1 cellular context compared by ENCODE assay signal in the genomic region with DNA sequence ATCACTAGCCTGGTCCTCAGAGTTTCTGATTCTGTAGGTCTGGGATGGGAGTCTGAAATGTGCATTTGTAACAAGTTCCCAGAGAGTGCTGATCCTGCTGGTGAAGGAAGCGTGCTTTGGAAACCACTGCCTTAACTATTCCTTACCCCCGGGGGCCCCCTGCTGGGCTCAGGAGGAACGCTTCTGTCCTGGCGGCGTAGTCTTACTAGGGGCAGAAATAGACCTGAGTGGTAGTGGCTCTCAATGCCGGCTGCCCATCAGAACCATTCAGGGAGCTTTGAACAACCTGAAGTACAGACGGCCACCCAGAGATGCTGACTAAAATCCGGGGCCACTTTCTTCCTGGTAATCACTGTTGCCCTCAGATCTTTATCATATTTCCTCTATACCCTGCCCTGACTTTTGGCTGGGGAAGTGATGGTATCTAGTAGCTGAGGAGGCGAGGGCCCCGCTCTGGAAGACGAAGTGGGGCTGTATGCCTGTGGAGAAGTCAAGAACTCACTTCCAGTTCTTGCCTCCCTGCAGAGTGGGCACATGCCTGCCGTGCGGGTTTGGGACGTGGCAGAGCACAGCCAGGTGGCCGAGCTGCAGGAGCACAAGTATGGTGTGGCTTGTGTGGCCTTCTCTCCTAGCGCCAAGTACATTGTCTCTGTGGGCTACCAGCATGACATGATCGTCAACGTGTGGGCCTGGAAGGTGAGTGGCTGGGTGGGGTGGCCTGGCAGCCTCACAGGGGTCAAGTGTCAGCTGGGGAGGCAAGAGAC.
TF ChIP-seq lines count a peak whose summit lies in the region.

No MANE protein-coding gene starts in this region.

TF ChIP-seq in H1, 55 proteins besides CTCF, POLR2A, EP300 and RAD21:
- TF ChIP-seq, protein P1, sequence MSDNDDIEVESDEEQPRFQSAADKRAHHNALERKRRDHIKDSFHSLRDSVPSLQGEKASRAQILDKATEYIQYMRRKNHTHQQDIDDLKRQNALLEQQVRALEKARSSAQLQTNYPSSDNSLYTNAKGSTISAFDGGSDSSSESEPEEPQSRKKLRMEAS (IDR thresholded peaks at IDR 0.05), result 0 out of 2 replicates have a peak, but pooled peaks have one; percentile 14
- TF ChIP-seq, protein P2, sequence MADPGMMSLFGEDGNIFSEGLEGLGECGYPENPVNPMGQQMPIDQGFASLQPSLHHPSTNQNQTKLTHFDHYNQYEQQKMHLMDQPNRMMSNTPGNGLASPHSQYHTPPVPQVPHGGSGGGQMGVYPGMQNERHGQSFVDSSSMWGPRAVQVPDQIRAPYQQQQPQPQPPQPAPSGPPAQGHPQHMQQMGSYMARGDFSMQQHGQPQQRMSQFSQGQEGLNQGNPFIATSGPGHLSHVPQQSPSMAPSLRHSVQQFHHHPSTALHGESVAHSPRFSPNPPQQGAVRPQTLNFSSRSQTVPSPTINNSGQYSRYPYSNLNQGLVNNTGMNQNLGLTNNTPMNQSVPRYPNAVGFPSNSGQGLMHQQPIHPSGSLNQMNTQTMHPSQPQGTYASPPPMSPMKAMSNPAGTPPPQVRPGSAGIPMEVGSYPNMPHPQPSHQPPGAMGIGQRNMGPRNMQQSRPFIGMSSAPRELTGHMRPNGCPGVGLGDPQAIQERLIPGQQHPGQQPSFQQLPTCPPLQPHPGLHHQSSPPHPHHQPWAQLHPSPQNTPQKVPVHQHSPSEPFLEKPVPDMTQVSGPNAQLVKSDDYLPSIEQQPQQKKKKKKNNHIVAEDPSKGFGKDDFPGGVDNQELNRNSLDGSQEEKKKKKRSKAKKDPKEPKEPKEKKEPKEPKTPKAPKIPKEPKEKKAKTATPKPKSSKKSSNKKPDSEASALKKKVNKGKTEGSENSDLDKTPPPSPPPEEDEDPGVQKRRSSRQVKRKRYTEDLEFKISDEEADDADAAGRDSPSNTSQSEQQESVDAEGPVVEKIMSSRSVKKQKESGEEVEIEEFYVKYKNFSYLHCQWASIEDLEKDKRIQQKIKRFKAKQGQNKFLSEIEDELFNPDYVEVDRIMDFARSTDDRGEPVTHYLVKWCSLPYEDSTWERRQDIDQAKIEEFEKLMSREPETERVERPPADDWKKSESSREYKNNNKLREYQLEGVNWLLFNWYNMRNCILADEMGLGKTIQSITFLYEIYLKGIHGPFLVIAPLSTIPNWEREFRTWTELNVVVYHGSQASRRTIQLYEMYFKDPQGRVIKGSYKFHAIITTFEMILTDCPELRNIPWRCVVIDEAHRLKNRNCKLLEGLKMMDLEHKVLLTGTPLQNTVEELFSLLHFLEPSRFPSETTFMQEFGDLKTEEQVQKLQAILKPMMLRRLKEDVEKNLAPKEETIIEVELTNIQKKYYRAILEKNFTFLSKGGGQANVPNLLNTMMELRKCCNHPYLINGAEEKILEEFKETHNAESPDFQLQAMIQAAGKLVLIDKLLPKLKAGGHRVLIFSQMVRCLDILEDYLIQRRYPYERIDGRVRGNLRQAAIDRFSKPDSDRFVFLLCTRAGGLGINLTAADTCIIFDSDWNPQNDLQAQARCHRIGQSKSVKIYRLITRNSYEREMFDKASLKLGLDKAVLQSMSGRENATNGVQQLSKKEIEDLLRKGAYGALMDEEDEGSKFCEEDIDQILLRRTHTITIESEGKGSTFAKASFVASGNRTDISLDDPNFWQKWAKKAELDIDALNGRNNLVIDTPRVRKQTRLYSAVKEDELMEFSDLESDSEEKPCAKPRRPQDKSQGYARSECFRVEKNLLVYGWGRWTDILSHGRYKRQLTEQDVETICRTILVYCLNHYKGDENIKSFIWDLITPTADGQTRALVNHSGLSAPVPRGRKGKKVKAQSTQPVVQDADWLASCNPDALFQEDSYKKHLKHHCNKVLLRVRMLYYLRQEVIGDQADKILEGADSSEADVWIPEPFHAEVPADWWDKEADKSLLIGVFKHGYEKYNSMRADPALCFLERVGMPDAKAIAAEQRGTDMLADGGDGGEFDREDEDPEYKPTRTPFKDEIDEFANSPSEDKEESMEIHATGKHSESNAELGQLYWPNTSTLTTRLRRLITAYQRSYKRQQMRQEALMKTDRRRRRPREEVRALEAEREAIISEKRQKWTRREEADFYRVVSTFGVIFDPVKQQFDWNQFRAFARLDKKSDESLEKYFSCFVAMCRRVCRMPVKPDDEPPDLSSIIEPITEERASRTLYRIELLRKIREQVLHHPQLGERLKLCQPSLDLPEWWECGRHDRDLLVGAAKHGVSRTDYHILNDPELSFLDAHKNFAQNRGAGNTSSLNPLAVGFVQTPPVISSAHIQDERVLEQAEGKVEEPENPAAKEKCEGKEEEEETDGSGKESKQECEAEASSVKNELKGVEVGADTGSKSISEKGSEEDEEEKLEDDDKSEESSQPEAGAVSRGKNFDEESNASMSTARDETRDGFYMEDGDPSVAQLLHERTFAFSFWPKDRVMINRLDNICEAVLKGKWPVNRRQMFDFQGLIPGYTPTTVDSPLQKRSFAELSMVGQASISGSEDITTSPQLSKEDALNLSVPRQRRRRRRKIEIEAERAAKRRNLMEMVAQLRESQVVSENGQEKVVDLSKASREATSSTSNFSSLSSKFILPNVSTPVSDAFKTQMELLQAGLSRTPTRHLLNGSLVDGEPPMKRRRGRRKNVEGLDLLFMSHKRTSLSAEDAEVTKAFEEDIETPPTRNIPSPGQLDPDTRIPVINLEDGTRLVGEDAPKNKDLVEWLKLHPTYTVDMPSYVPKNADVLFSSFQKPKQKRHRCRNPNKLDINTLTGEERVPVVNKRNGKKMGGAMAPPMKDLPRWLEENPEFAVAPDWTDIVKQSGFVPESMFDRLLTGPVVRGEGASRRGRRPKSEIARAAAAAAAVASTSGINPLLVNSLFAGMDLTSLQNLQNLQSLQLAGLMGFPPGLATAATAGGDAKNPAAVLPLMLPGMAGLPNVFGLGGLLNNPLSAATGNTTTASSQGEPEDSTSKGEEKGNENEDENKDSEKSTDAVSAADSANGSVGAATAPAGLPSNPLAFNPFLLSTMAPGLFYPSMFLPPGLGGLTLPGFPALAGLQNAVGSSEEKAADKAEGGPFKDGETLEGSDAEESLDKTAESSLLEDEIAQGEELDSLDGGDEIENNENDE (IDR thresholded peaks at IDR 0.05; ENCODE audit: insufficient replicate concordance, low read length), result no peak
